8 cellular contexts compared by ENCODE assay signal in genomic region chr13:112588490-112589297, GRCh38.
DNase-seq lines count a peak whose midpoint lies in the region; ATAC-seq and TF ChIP-seq lines count a peak whose summit lies in the region.

No MANE protein-coding gene starts in this region.

- TF ChIP-seq CTCF in AG09309 (IDR thresholded peaks at IDR 0.05; ENCODE audit: control insufficient read depth, insufficient read depth, low read depth, low read length, missing control alignments) (no peak), WI38 (IDR thresholded peaks at IDR 0.05; ENCODE audit: low read depth, low read length) (no peak)

- H3K27me3 Mint-ChIP-seq in stimulated activated naive B cell treated with anti-CD40 and anti-IgM and Interleukin-4, amounts not matched to agents 10 μg/mL and 1 μg/mL and 100 μg/mL, for 72 hours, result peaks cover 5 to 8% of the 10 kb centered on the region in 2 donors

- peak overlapping the region; percentile 99 for H3K27ac Mint-ChIP-seq in stimulated activated naive B cell treated with anti-CD40 and anti-IgM and Interleukin-4, amounts not matched to agents 10 μg/mL and 1 μg/mL and 100 μg/mL, for 72 hours

- ATAC-seq in HG02840 (IDR thresholded peaks at IDR 0.05; ENCODE audit: low FRiP score, unreplicated experiment), result peak; percentile 2
- no peak for ATAC-seq in stimulated activated naive B cell treated with anti-CD40 and anti-IgM and Interleukin-4, amounts not matched to agents 10 μg/mL and 1 μg/mL and 100 μg/mL, for 72 hours (replicated peaks)
- no peak for ATAC-seq in HG02885 (IDR thresholded peaks at IDR 0.05; ENCODE audit: poor library complexity, unreplicated experiment)

- peaks cover 6 to 10% of the 10 kb centered on the region in 2 donors for H3K36me3 Mint-ChIP-seq in stimulated activated naive B cell treated with anti-CD40 and anti-IgM and Interleukin-4, amounts not matched to agents 10 μg/mL and 1 μg/mL and 100 μg/mL, for 72 hours

- DNase-seq in AG09309 (ENCODE audit: low read depth) (no peak), kidney tubule cell (ENCODE audit: low spot score) (no peak)
- no peak for DNase-seq in stimulated activated naive B cell treated with anti-CD40 and anti-IgM and Interleukin-4, amounts not matched to agents 10 μg/mL and 1 μg/mL and 100 μg/mL, for 72 hours
- DNase-seq in effector CD4-positive, alpha-beta T cell, result no peak

- peak overlapping the region; percentile 93 to 94 for H3K4me3 Mint-ChIP-seq in stimulated activated naive B cell treated with anti-CD40 and anti-IgM and Interleukin-4, amounts not matched to agents 10 μg/mL and 1 μg/mL and 100 μg/mL, for 72 hours

- no peaks in the 10 kb centered on the region for H3K9me3 Mint-ChIP-seq in stimulated activated naive B cell treated with anti-CD40 and anti-IgM and Interleukin-4, amounts not matched to agents 10 μg/mL and 1 μg/mL and 100 μg/mL, for 72 hours

- H3K4me3 ChIP-seq in AG09309 (ENCODE audit: control insufficient read depth, low read depth, low read length) (peak overlapping the region; percentile 98), WI38 (ENCODE audit: low read depth, low read length) (peak overlapping the region; percentile 92), iPS-11a (ENCODE audit: low read depth, low read length) (peak overlapping the region; percentile 85)

- peaks cover 23 to 35% of the 10 kb centered on the region in 2 donors for H3K4me1 Mint-ChIP-seq in stimulated activated naive B cell treated with anti-CD40 and anti-IgM and Interleukin-4, amounts not matched to agents 10 μg/mL and 1 μg/mL and 100 μg/mL, for 72 hours
